12 cellular contexts compared by ENCODE assay signal in the genomic region with DNA sequence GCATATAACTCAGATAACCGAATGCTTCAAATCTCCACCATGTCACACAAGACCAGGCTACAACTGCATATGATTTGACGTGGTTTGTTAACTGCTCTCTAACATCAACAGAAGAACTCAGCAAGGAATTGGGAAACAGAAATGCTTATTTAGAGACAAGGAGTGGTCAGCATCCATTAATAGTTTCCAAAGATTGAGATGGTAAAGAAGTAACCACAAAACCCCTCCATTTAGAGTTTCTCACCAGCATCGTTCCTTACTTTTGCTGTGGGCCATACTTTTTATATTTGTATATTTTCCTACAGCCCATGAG. TPM values are rescaled to one million over a fixed set of nuclear protein-coding genes. Genes with fewer than 3 reads are reported as not detected.
DNase-seq lines count a peak whose midpoint lies in the region; ATAC-seq and TF ChIP-seq lines count a peak whose summit lies in the region.
"Had no signal": no experiment of that assay in that cellular context is flagged by ENCODE, and none has a peak within 500 bp of the region (broad histone marks: within the 10 kb centered on the region; RNA-seq: fewer than 3 reads in every experiment).

No MANE protein-coding gene starts in this region.

- H3K27ac Mint-ChIP-seq in mesothelial cell of epicardium, result peak overlapping the region; percentile 86

- 60 to 78% methylated on average over 3 of the region's 3 CpGs for WGBS in thyroid gland, 2 donors

- H3K9me3 ChIP-seq in colonic mucosa (no peaks in the 10 kb centered on the region), thyroid gland (no peaks in the 10 kb centered on the region)

- no peak overlapping the region for H3K4me3 Mint-ChIP-seq in mesothelial cell of epicardium

- TF ChIP-seq POLR2A in thyroid gland (IDR thresholded peaks at IDR 0.05), result no peak

- H3K4me1 ChIP-seq in colonic mucosa (no peaks in the 10 kb centered on the region), thyroid gland (peaks cover 18 to 26% of the 10 kb centered on the region in 2 donors)

- H3K36me3 ChIP-seq in colonic mucosa (no peaks in the 10 kb centered on the region), thyroid gland (no peaks in the 10 kb centered on the region)
- H3K36me3 ChIP-seq: cardiac muscle cell had no signal

- DNase-seq in NCI-H1092 treated with DMSO at 0.1 percent for 48 hours (lab: John Stamatoyannopoulos, UW) (peak; percentile 47), NCI-H1092 (lab: John Stamatoyannopoulos, UW) (no peak), colonic mucosa (no peak), mesothelial cell of epicardium (ENCODE audit: low spot score in 2 of 2, unreplicated experiment in 2 of 2) (no peak), thyroid gland (no peak), SK-N-DZ (ENCODE audit: low spot score) (no peak)
- DNase-seq in activated CD4-positive, CD25-positive, alpha-beta regulatory T cell (lab: John Stamatoyannopoulos, UW), result no peak
- DNase-seq: activated CD4-positive, alpha-beta T cell treated with anti-CD3 and anti-CD28 coated beads for 48 hours; NCI-H526 treated with DMSO at 0.1 percent for 48 hours; posterior cingulate gyrus had no signal

- H3K27ac ChIP-seq in colonic mucosa (peak overlapping the region; percentile 45), thyroid gland (peak overlapping the region in 2 of 3 donors; percentile 22 to 64)
- H3K27ac ChIP-seq: cardiac muscle cell had no signal

- no peaks in the 10 kb centered on the region for H3K9me3 Mint-ChIP-seq in mesothelial cell of epicardium

- peaks cover 45% of the 10 kb centered on the region for H3K4me1 Mint-ChIP-seq in mesothelial cell of epicardium

- peak overlapping the region in 1 of 2 donors; percentile 4 for H3K9ac ChIP-seq in colonic mucosa (ENCODE audit: low read depth in 2 of 2, low read length in 2 of 2)

- no peaks in the 10 kb centered on the region for H3K36me3 Mint-ChIP-seq in mesothelial cell of epicardium

- H3K27me3 ChIP-seq in colonic mucosa, result no peaks in the 10 kb centered on the region
- no peaks in the 10 kb centered on the region for H3K27me3 ChIP-seq in thyroid gland
- H3K27me3 ChIP-seq: cardiac muscle cell had no signal

- TF ChIP-seq CTCF in colonic mucosa (IDR thresholded peaks at IDR 0.05), result no peak
- no peak for TF ChIP-seq CTCF in mesothelial cell of epicardium (IDR thresholded peaks at IDR 0.05; ENCODE audit: unreplicated experiment)
- TF ChIP-seq CTCF in thyroid gland (IDR thresholded peaks at IDR 0.05), result no peak

- intact Hi-C loops in colonic mucosa (cut with DNase I) (no loop called here), thyroid gland (cut with DNase I) (no loop called here)

- no peaks in the 10 kb centered on the region for H3K27me3 Mint-ChIP-seq in mesothelial cell of epicardium (ENCODE audit: low read depth)

- ATAC-seq in GM18858 (IDR thresholded peaks at IDR 0.05; ENCODE audit: unreplicated experiment), result no peak

- no peak overlapping the region for H3K4me3 ChIP-seq in colonic mucosa
- H3K4me3 ChIP-seq in thyroid gland (replicated peaks in 1 of 3), result no peak overlapping the region
- H3K4me3 ChIP-seq: cardiac muscle cell had no signal

RNA-seq across cellular contexts. Expression of a gene that starts 25.2 kb away (rescaled TPM):
- total RNA-seq in colonic mucosa (10 to 100 TPM in 1 of 2 donors, 1 to 10 TPM in 1; 8.8 to 32.2 TPM), mesothelial cell of epicardium (161 to 169 TPM (median 165 TPM) in 3 replicates), thyroid gland (10 to 100 TPM; 23.7 to 43.1 (median 28.0) TPM)
- polyA plus RNA-seq in SK-N-DZ (2014; cell fraction: cytosol; rRNA removed), result 18.9 and 19.3 TPM in 2 replicates
- polyA plus RNA-seq in SK-N-DZ (2014; cell fraction: nucleus; rRNA removed), result 15.7 and 21.6 TPM in 2 replicates
